Comparison of ENCODE assay signal across 6 cellular contexts in genomic region chr7:74315891-74316290, GRCh38. TPM values are rescaled to one million over a fixed set of nuclear protein-coding genes. Genes with fewer than 3 reads are reported as not detected.
DNase-seq lines count a peak whose midpoint lies in the region; ATAC-seq, FAIRE-seq and TF ChIP-seq lines count a peak whose summit lies in the region.
"Not testable (repeated sequence)": the region's sequence is repeated elsewhere in the genome, so short reads cannot be mapped to it uniquely, and the experiment has no call there.

No MANE protein-coding gene starts in this region.

- not testable (repeated sequence) for H3K4ac ChIP-seq in H9 (ENCODE audit: low read depth, low read length)

- not testable (repeated sequence) for H4K8ac ChIP-seq in H9 (replicated peaks; ENCODE audit: insufficient read length, low read depth, low read length)

- H2BK120ac ChIP-seq in H9 (ENCODE audit: low read depth, low read length, poor library complexity, severe bottlenecking), result not testable (repeated sequence)

- H2BK20ac ChIP-seq in H9 (ENCODE audit: low read depth, low read length, poor library complexity, severe bottlenecking), result not testable (repeated sequence)

- intact Hi-C loops in K562 (cut with micrococcal nuclease), result loop anchor here (10.0 kb wide), 1 partner anchor 61 kb away; the partner anchor contains the start of gene RFC2

- DNase-seq in H9; K562 (ENCODE audit: extremely low read depth in 1 of 4, low spot score in 3 of 4); memory B cell (ENCODE audit: low spot score in 2 of 2): not testable (repeated sequence)
- DNase-seq in dermis blood vessel endothelial cell (peak; percentile 39), globus pallidus (ENCODE audit: low spot score) (peak; percentile 53), pons (ENCODE audit: low spot score) (peak; percentile 70)

- H2BK5ac ChIP-seq in H9 (ENCODE audit: insufficient read length, low read length), result not testable (repeated sequence)

- H2AK5ac ChIP-seq in H9 (ENCODE audit: insufficient read length, low read length), result not testable (repeated sequence)

- not testable (repeated sequence) for BruUV-seq in K562 (replicated peaks; lab: Mats Ljungman, UMichigan)

- H3K4me3 ChIP-seq in K562, result not testable (repeated sequence)

- not testable (repeated sequence) for TF ChIP-seq RAD21 in K562 (CRISPR knock-in tag; conservative IDR thresholded peaks at IDR 0.05 in 1 of 2, IDR thresholded peaks at IDR 0.05 in 1 of 2)

- H3K4me1 ChIP-seq in H9 (ENCODE audit: insufficient read depth, low read length), result not testable (repeated sequence)
- H3K4me1 ChIP-seq in K562 (replicated peaks in 1 of 2; ENCODE audit: control insufficient read depth in 2 of 2, insufficient read depth in 2 of 2, low read length in 2 of 2), result peaks cover 7 to 13% of the 10 kb centered on the region in 2 experiments; a peak in 3 of 5 replicates

- H3K27ac ChIP-seq in H9 (ENCODE audit: insufficient read length, low read depth, low read length); K562 (ENCODE audit: extremely low read depth, low read depth, low read length): not testable (repeated sequence)

- H3K79me2 ChIP-seq in H9 (ENCODE audit: insufficient read depth, low read length); K562 (ENCODE audit: control insufficient read depth, insufficient read depth, low read length): not testable (repeated sequence)

- not testable (repeated sequence) for TF ChIP-seq POLR2A in K562 (conservative IDR thresholded peaks at IDR 0.05)

- FAIRE-seq in K562 (lab: Jason Lieb, UNC), result not testable (repeated sequence)

- not testable (repeated sequence) for H3K9me3 ChIP-seq in H9 (ENCODE audit: control insufficient read depth, low read depth, low read length); K562 (replicated peaks; ENCODE audit: control insufficient read depth, insufficient read depth, low read depth, low read length)

- not testable (repeated sequence) for H3K9ac ChIP-seq in H9 (ENCODE audit: extremely low read depth, insufficient read length, low read length); K562 (ENCODE audit: insufficient read depth in 1 of 2, low read depth in 2 of 2, low read length in 2 of 2)

- H3K18ac ChIP-seq in H9 (ENCODE audit: insufficient read length, low read depth, low read length), result not testable (repeated sequence)

- not testable (repeated sequence) for H3K4me2 ChIP-seq in H9 (ENCODE audit: insufficient read depth, insufficient read length, low read length); K562 (ENCODE audit: insufficient read depth, low read length)

- not testable (repeated sequence) for H2BK15ac ChIP-seq in H9 (ENCODE audit: low read depth, low read length)

- in situ Hi-C loops in K562 (cut with MboI), result not testable (repeated sequence)

- WGBS in H9 (ENCODE audit: extremely low coverage, insufficient read length, low lambda C conversion rate), result no CpG with 5 or more reads among the region's 4 CpGs
- 15% methylated on average over 3 of the region's 4 CpGs for WGBS in K562 (ENCODE audit: insufficient coverage, low coverage, missing lambda C conversion rate)

- not testable (repeated sequence) for H3K36me3 ChIP-seq in K562 (ENCODE audit: control insufficient read depth, insufficient read depth, low read length)

- H3K56ac ChIP-seq in H9 (ENCODE audit: insufficient read length, low read depth, low read length), result not testable (repeated sequence)

- H4K5ac ChIP-seq in H9 (ENCODE audit: insufficient read length, low read depth, low read length), result not testable (repeated sequence)

- not testable (repeated sequence) for H4K20me1 ChIP-seq in H9 (ENCODE audit: control insufficient read depth, insufficient read depth, insufficient read length); K562 (replicated peaks; ENCODE audit: control insufficient read depth, insufficient read depth, low read length)

- H3T11ph ChIP-seq in H9 (ENCODE audit: low read length), result not testable (repeated sequence)

- H3K9me1 ChIP-seq in K562 (ENCODE audit: control insufficient read depth, insufficient read depth, low read length), result not testable (repeated sequence)

- POLR2A ChIA-PET in K562 (lab: Yijun Ruan, JAX), result interaction anchor here (0.6 kb wide), 1 partner anchor 13 kb away, joined by 4 read pairs; no protein-coding TSS in a partner anchor

- H3K9me3 Mint-ChIP-seq in H9, memory B cell: not testable (repeated sequence)

- not testable (repeated sequence) for H3K79me1 ChIP-seq in H9 (ENCODE audit: insufficient read depth, low read depth, low read length, poor library complexity, severe bottlenecking)

- not testable (repeated sequence) for ATAC-seq in K562; memory B cell (ENCODE audit: low read depth)

- H4K91ac ChIP-seq in H9 (ENCODE audit: insufficient read length, low read depth, low read length), result not testable (repeated sequence)

- not testable (repeated sequence) for H3K14ac ChIP-seq in H9 (ENCODE audit: insufficient read depth, low read length)

- H3K23me2 ChIP-seq in H9 (ENCODE audit: insufficient read length, low read depth, low read length, poor library complexity, severe bottlenecking), result not testable (repeated sequence)

- H3K36me3 Mint-ChIP-seq in H9 (ENCODE audit: insufficient read depth in 1 of 3, low read depth in 3 of 3) (peaks cover 14 to 25% (median 15%) of the 10 kb centered on the region in 3 experiments; a peak in 6 of 7 replicates), memory B cell (peaks cover 13% of the 10 kb centered on the region)

- TF ChIP-seq CTCF in H9 (conservative IDR thresholded peaks at IDR 0.05); K562 (IDR thresholded peaks at IDR 0.05 in 2 of 3, conservative IDR thresholded peaks at IDR 0.05 in 1 of 3; ENCODE audit: insufficient read depth in 2 of 3, low read depth in 1 of 3, low read length in 3 of 3): not testable (repeated sequence)

- H3K27ac Mint-ChIP-seq in H9 (peak overlapping the region; percentile 2 to 74 (median 64); a peak in 3 of 7 replicates), memory B cell (peak overlapping the region; percentile 55)

- not testable (repeated sequence) for H3K27me3 ChIP-seq in H9 (ENCODE audit: insufficient read depth, low read length)
- H3K27me3 ChIP-seq in K562 (ENCODE audit: control insufficient read depth in 2 of 2, insufficient read depth in 2 of 2, low read length in 2 of 2), result peaks cover 0 to 12% of the 10 kb centered on the region in 2 experiments; a peak in 2 of 5 replicates

- TF ChIP-seq EP300 in K562 (IDR thresholded peaks at IDR 0.05; ENCODE audit: low read length), result not testable (repeated sequence)

- peaks cover 11 to 15% of the 10 kb centered on the region in 2 experiments for H3K4me1 Mint-ChIP-seq in H9
- peaks cover 24% of the 10 kb centered on the region for H3K4me1 Mint-ChIP-seq in memory B cell

- CTCF ChIA-PET in K562 (lab: Yijun Ruan, JAX; ENCODE audit: low intra/inter-chr PET ratio), result not testable (repeated sequence)

- H2AFZ ChIP-seq in H9 (ENCODE audit: low read length); K562 (ENCODE audit: low read depth, low read length): not testable (repeated sequence)

- H3K27me3 Mint-ChIP-seq in H9 (ENCODE audit: low read depth); memory B cell: not testable (repeated sequence)

- not testable (repeated sequence) for H3K23ac ChIP-seq in H9 (ENCODE audit: insufficient read length, low read depth, low read length)

- not testable (repeated sequence) for H3K4me3 Mint-ChIP-seq in H9, memory B cell

- not testable (repeated sequence) for H2BK12ac ChIP-seq in H9 (ENCODE audit: insufficient read length, low read depth, low read length)

TF ChIP-seq in K562, 482 proteins besides CTCF, POLR2A, EP300 and RAD21:
- 0 out of 2 replicates have a peak, but pooled peaks have one; percentile 5 for TF ChIP-seq EGR1 (conservative IDR thresholded peaks at IDR 0.05)

RNA-seq across cellular contexts. Expression of gene CLIP2, which starts 26.7 kb away (rescaled TPM):
- total RNA-seq in H9 (2021) (21.6 and 22.5 TPM in 2 replicates), K562 (2014; rRNA removed) (3.4 and 4.2 TPM in 2 replicates), K562 (2014; rRNA removed; fragmentation: Illumina TruSeq; extraction: Trizol) (0.91 and 1.8 TPM in 2 replicates), K562 (2015; rRNA removed; fragmentation: Illumina TruSeq; extraction: Trizol) (3.1 and 3.8 TPM in 2 replicates), K562 (2021) (4.3 and 5.4 TPM in 2 replicates), dermis blood vessel endothelial cell (40.7 and 43.6 TPM in 2 replicates)
- total RNA-seq in K562 (2011; cell fraction: chromatin; rRNA removed; ENCODE audit: low replicate concordance), result 13.7 and 50.4 TPM in 2 replicates
- 18.6 and 27.8 TPM in 2 replicates for total RNA-seq in K562 (2011; cell fraction: nucleolus; rRNA removed)
- total RNA-seq in K562 (2011; cell fraction: nucleoplasm; rRNA removed), result 13.9 and 16.6 TPM in 2 replicates
- polyA plus RNA-seq in K562 (2011; rRNA removed) (2.1 and 3.9 TPM in 2 replicates), K562 (2014; fragmentation: Illumina TruSeq; extraction: Trizol) (2.5 and 2.8 TPM in 2 replicates), K562 (2014; fragmentation: Nextera tagmentation; extraction: Ambion mirVana) (under 1 TPM; 0.07 to 0.10 TPM), K562 (2014; rRNA removed) (1.9 and 2.4 TPM in 2 replicates)
- polyA plus RNA-seq in K562 (2011; cell fraction: cytosol; rRNA removed), result 3.0 and 3.4 TPM in 2 replicates
- 5.0 and 8.1 TPM in 2 replicates for polyA plus RNA-seq in K562 (2011; cell fraction: nucleus; rRNA removed)
- 3.5 and 6.6 TPM in 2 replicates for polyA plus RNA-seq in K562 (2012)
- 4.3 and 5.5 TPM in 2 replicates for polyA minus RNA-seq in K562 (2011; rRNA and poly(A)+ RNA removed)
- 5.6 and 10.7 TPM in 2 replicates for polyA minus RNA-seq in K562 (2011; cell fraction: cytosol; rRNA and poly(A)+ RNA removed)
- polyA minus RNA-seq in K562 (2011; cell fraction: nucleus; rRNA and poly(A)+ RNA removed), result 10.0 and 11.3 TPM in 2 replicates
